Comparison of ENCODE assay signal across 20 cellular contexts in genomic region chr7:151137076-151137611, GRCh38. TPM values are rescaled to one million over a fixed set of nuclear protein-coding genes. Genes with fewer than 3 reads are reported as not detected.
DNase-seq lines count a peak whose midpoint lies in the region; ATAC-seq and TF ChIP-seq lines count a peak whose summit lies in the region.
"Had no signal": no experiment of that assay in that cellular context is flagged by ENCODE, and none has a peak within 500 bp of the region (broad histone marks: within the 10 kb centered on the region; RNA-seq: fewer than 3 reads in every experiment).

No MANE protein-coding gene starts in this region.

- in situ Hi-C loops in KBM-7 (cut with MboI; ENCODE audit: low pct_unique_long_range_greater_than_20kb, low sequenced_read_pairs) = no loop called here

- H3K4me2 ChIP-seq in osteoblast (ENCODE audit: insufficient read depth, low read length) (no peak overlapping the region), MM.1S (ENCODE audit: low read depth, low read length) (no peak overlapping the region)
- H3K4me2 ChIP-seq: PC-9 had no signal

- H3K36me3 ChIP-seq in osteoblast (ENCODE audit: insufficient read depth, low read length) (peaks cover 32% of the 10 kb centered on the region), MM.1S (replicated peaks; ENCODE audit: insufficient read depth, low read length) (no peaks in the 10 kb centered on the region)

- H3K4me1 ChIP-seq in osteoblast (ENCODE audit: insufficient read depth, low read length) (no peaks in the 10 kb centered on the region), MM.1S (ENCODE audit: low read length) (no peaks in the 10 kb centered on the region)
- H3K4me1 ChIP-seq: upper lobe of left lung had no signal

- peak; percentile 28 for DNase-seq in GM10266 (ENCODE audit: extremely low spot score)
- peak; percentile 13 for DNase-seq in KBM-7
- peak; percentile 20 for DNase-seq in left cardiac atrium
- peak; percentile 74 for DNase-seq in osteoblast (ENCODE audit: insufficient read length, low spot score, missing footprints)
- no peak for DNase-seq in MM.1S
- DNase-seq in NCI-H82 (lab: John Stamatoyannopoulos, UW) = no peak
- DNase-seq: activated CD4-positive, alpha-beta T cell treated with anti-CD3 and anti-CD28 coated beads, Interleukin-2, amount 50 U/mL, for 4 hours; activated naive CD8-positive, alpha-beta T cell treated with anti-CD3 and anti-CD28 coated beads, Interleukin-2, amount 50 U/mL, for 24 hours; CD8-positive, alpha-beta memory T cell; dermis blood vessel endothelial cell; foreskin fibroblast; left colon; NCI-H1436 treated with DMSO at 0.1 percent for 48 hours; PC-9; stimulated activated CD4-positive, alpha-beta T cell treated with anti-CD3 and anti-CD28 coated beads, Interleukin-1b, Interleukin-23, amount 100 ng/mL, for 48 hours; upper lobe of left lung had no signal

- intact Hi-C loops in left cardiac atrium (cut with DNase I) = no loop called here

- H3K9me2 ChIP-seq in MM.1S (replicated peaks; ENCODE audit: insufficient read depth, low read length) = no peaks in the 10 kb centered on the region

- no peak overlapping the region for H2AFZ ChIP-seq in osteoblast (ENCODE audit: low read length)
- H2AFZ ChIP-seq in MM.1S (ENCODE audit: low read length) = no peak overlapping the region
- H2AFZ ChIP-seq: PC-9 had no signal

- H3K4me3 ChIP-seq in osteoblast (ENCODE audit: insufficient read depth, low read length) = no peak overlapping the region
- no peak overlapping the region for H3K4me3 ChIP-seq in MM.1S (ENCODE audit: low read length)
- H3K4me3 ChIP-seq: PC-9, upper lobe of left lung had no signal

- peak; percentile 28 to 52 for ATAC-seq in left cardiac atrium
- ATAC-seq in HG03432 (IDR thresholded peaks at IDR 0.05; ENCODE audit: unreplicated experiment) = no peak
- ATAC-seq: activated naive CD8-positive, alpha-beta T cell treated with anti-CD3 and anti-CD28 coated beads, Interleukin-2, amount 50 U/mL, for 24 hours; left colon had no signal

- no peak overlapping the region for H3K9ac ChIP-seq in MM.1S (ENCODE audit: low read length)

- TF ChIP-seq CTCF in GM10266 (IDR thresholded peaks at IDR 0.05; ENCODE audit: control insufficient read depth, insufficient read depth, low read depth, missing control alignments) = no peak
- no peak for TF ChIP-seq CTCF in osteoblast (IDR thresholded peaks at IDR 0.05; ENCODE audit: extremely low read depth, low read depth, low read length)
- TF ChIP-seq CTCF in MM.1S (IDR thresholded peaks at IDR 0.05; ENCODE audit: low read length) = no peak

- H3K9me3 ChIP-seq in osteoblast (ENCODE audit: low read depth, low read length) = no peaks in the 10 kb centered on the region
- H3K9me3 ChIP-seq in MM.1S (replicated peaks; ENCODE audit: insufficient read depth, low read length) = no peaks in the 10 kb centered on the region
- H3K9me3 ChIP-seq: upper lobe of left lung had no signal

- H4K20me1 ChIP-seq in osteoblast (ENCODE audit: insufficient read depth, low read length) (peaks cover 15% of the 10 kb centered on the region), MM.1S (ENCODE audit: insufficient read depth, low read length) (no peaks in the 10 kb centered on the region)

- H3K27ac ChIP-seq in osteoblast (ENCODE audit: low read depth, low read length) (no peak overlapping the region), MM.1S (ENCODE audit: low read length) (no peak overlapping the region)
- H3K27ac ChIP-seq: PC-9, upper lobe of left lung had no signal

- H3K79me2 ChIP-seq in osteoblast (ENCODE audit: insufficient read depth, low read length) = no peaks in the 10 kb centered on the region
- no peaks in the 10 kb centered on the region for H3K79me2 ChIP-seq in MM.1S (ENCODE audit: low read length)

- no peaks in the 10 kb centered on the region for H3F3A ChIP-seq in MM.1S (ENCODE audit: insufficient read depth, low read length)

- H3K27me3 ChIP-seq in osteoblast (ENCODE audit: insufficient read depth, low read length) (no peaks in the 10 kb centered on the region), MM.1S (replicated peaks; ENCODE audit: insufficient read depth, low read length) (no peaks in the 10 kb centered on the region)
- H3K27me3 ChIP-seq: upper lobe of left lung had no signal

RNA-seq across cellular contexts. Expression of gene GBX1, which starts 30.4 kb away (rescaled TPM):
- total RNA-seq in left cardiac atrium (under 1 TPM in 1 of 2 donors, not detected in 1; 0.56 TPM), osteoblast (not detected in 2 replicates)
- total RNA-seq: CD8-positive, alpha-beta memory T cell; Daoy; dermis blood vessel endothelial cell; left colon; M059J; mucosa of gallbladder; PC-9; upper lobe of left lung had no signal

RNA-seq across cellular contexts. Expression of gene ASB10, which starts 49.9 kb away (rescaled TPM):
- 10 to 100 TPM in 1 of 2 donors, 1 to 10 TPM in 1; 8.2 to 12.8 TPM for total RNA-seq in left cardiac atrium
- total RNA-seq in osteoblast = not detected in 2 replicates
- total RNA-seq: CD8-positive, alpha-beta memory T cell; Daoy; dermis blood vessel endothelial cell; left colon; M059J; mucosa of gallbladder; PC-9; upper lobe of left lung had no signal

RNA-seq across cellular contexts. Expression of gene AGAP3, which starts 50.9 kb away (rescaled TPM):
- total RNA-seq in left cardiac atrium = 10 to 100 TPM; 53.0 to 61.5 TPM
- total RNA-seq in osteoblast = 39.8 and 45.7 TPM in 2 replicates

RNA-seq across cellular contexts. Expression of gene TMUB1, which starts 53.9 kb away (rescaled TPM):
- total RNA-seq in left cardiac atrium = 10 to 100 TPM; 36.3 to 37.9 TPM
- 17.4 and 18.1 TPM in 2 replicates for total RNA-seq in osteoblast

RNA-seq across cellular contexts. Expression of gene FASTK, which starts 56.5 kb away (rescaled TPM):
- 10 to 100 TPM; 62.9 to 73.2 TPM for total RNA-seq in left cardiac atrium
- total RNA-seq in osteoblast = 87.6 and 95.2 TPM in 2 replicates

Comparison
In these comparisons a context has a peak if more than half of its experiments do, and no peak if none do; other contexts are left out.
1. DNase-seq: peak in GM10266 (single experiment), KBM-7 (single experiment), left cardiac atrium (single experiment) and osteoblast (single experiment); none in MM.1S (single experiment) and NCI-H82 (single experiment).